19 cellular contexts compared by ENCODE assay signal in genomic region chr5:168204165-168204564, GRCh38.
"Had no signal": no experiment of that assay in that cellular context is flagged by ENCODE, and none has a peak within 500 bp of the region (broad histone marks: within the 10 kb centered on the region; RNA-seq: fewer than 3 reads in every experiment).

No MANE protein-coding gene starts in this region.

- H3K4me3 ChIP-seq: MG63, SJSA1, SK-N-MC had no signal

- H3K36me3 ChIP-seq: MG63 had no signal

- H3K27ac ChIP-seq: SJSA1, SK-N-MC had no signal

- H3K9me3 ChIP-seq: MG63, SJSA1 had no signal

- H3K27me3 ChIP-seq: MG63, SJSA1 had no signal

- DNase-seq: KBM-7, MG63, NCI-H1092, NCI-H1105 treated with DMSO at 0.1 percent for 48 hours, NCI-H1417 treated with DMSO at 0.1 percent for 48 hours, NCI-H146, NCI-H1694 treated with DMSO at 0.1 percent for 48 hours, NCI-H1930, NCI-H2081, NCI-H2107, NCI-H2227 treated with DMSO at 0.1 percent for 48 hours, NCI-H524, NCI-H526 treated with DMSO at 0.1 percent for 48 hours, NCI-H774, Right ventricle myocardium superior, RPMI8226, SIG-M5 had no signal

- H3K4me1 ChIP-seq: SJSA1 had no signal
